21 cellular contexts compared by ENCODE assay signal in the genomic region with DNA sequence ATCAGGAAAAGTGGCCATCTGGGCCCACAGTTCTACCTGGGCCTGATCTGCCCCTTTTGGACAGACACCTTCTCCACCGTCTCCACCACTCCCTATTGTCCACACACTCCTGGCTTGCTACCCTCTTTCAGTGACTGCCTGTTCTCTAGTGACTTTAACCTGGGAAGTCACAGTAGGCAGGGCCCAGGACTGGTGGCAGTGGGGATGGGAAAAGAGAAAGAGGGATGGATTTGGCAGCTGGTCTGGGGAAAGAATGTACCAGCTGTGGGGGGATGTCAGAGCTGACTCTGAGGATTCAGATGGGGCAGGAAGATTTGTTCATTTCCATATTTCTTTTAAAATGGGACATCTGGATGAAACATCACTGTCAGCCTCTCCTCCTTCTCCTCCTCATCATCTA.
"Had no signal": no experiment of that assay in that cellular context is flagged by ENCODE, and none has a peak within 500 bp of the region (broad histone marks: within the 10 kb centered on the region; RNA-seq: fewer than 3 reads in every experiment).

No MANE protein-coding gene starts in this region.

- H3K9ac ChIP-seq: KMS-11 had no signal

- ATAC-seq: K562, SK-N-SH treated with all-trans-retinoic acid at 6 μM for 48 hours had no signal

- H3K9me3 ChIP-seq: Peyer's patch had no signal

- H3K4me1 ChIP-seq: Peyer's patch had no signal

- H3K27ac ChIP-seq: HL-60, KMS-11, Peyer's patch had no signal

- H3K4me2 ChIP-seq: KMS-11 had no signal

- H3K4me3 ChIP-seq: K562, Peyer's patch had no signal

- H3K27me3 ChIP-seq: Peyer's patch had no signal

- DNase-seq: Kasumi-1, MM.1S, MV-4-11, NCI-H1048, NCI-H1105, NCI-H1417, NCI-H1436 treated with DMSO at 0.1 percent for 48 hours, NCI-H1694, NCI-H187 treated with DMSO at 0.1 percent for 48 hours, NCI-H2029 treated with DMSO at 0.1 percent for 48 hours, NCI-H2227 treated with DMSO at 0.1 percent for 48 hours, NCI-H524, NCI-H526 treated with DMSO at 0.1 percent for 48 hours, NCI-H748 treated with DMSO at 0.1 percent for 48 hours, Peyer's patch, Right ventricle myocardium superior, SIG-M5 had no signal
